In genomic region chr7:43198599-43199090, GRCh38 we compare ENCODE assay signal across 1 cellular context.
TF ChIP-seq lines count a peak whose summit lies in the region.

No MANE protein-coding gene starts in this region.

TF ChIP-seq in HepG2, 621 proteins besides CTCF, POLR2A, EP300 and RAD21:
- TF ChIP-seq CCDC6 (CRISPR knock-in tag; IDR thresholded peaks at IDR 0.05) (no peak), TCF12 (IDR thresholded peaks at IDR 0.05) (no peak), TCF12 (CRISPR knock-in tag; IDR thresholded peaks at IDR 0.05) (no peak), BATF2 (CRISPR knock-in tag; IDR thresholded peaks at IDR 0.05) (no peak), SALL2 (CRISPR knock-in tag; IDR thresholded peaks at IDR 0.05) (no peak), IRF2 (CRISPR knock-in tag; IDR thresholded peaks at IDR 0.05) (no peak), PHF20 (CRISPR knock-in tag; IDR thresholded peaks at IDR 0.05) (no peak), DNMT3B (CRISPR knock-in tag; conservative IDR thresholded peaks at IDR 0.05) (no peak), ZNF570 (CRISPR knock-in tag; IDR thresholded peaks at IDR 0.05; ENCODE audit: borderline replicate concordance) (no peak), CHD2 (IDR thresholded peaks at IDR 0.05; ENCODE audit: low read depth, low read length) (no peak)
